28 cellular contexts compared by ENCODE assay signal in genomic region chr17:79370126-79370525, GRCh38.
"Had no signal": no experiment of that assay in that cellular context is flagged by ENCODE, and none has a peak within 500 bp of the region (broad histone marks: within the 10 kb centered on the region; RNA-seq: fewer than 3 reads in every experiment).

No MANE protein-coding gene starts in this region.

- H3K27ac Mint-ChIP-seq: dendritic cell treated with granulocyte-macrophage colony-stimulating factor and Interleukin-4, amounts not matched to agents 40 ng/mL and 50 ng/mL, for 4 days; endodermal cell; immature natural killer cell; stimulated activated effector memory CD8-positive, alpha-beta T cell treated with anti-CD3 and anti-CD28 coated beads, Interleukin-12 subunit alpha, Interleukin-12 subunit beta, amount 100 ng/mL, for 72 hours had no signal

- H3K4me3 Mint-ChIP-seq: central memory CD8-positive, alpha-beta T cell; dendritic cell treated with granulocyte-macrophage colony-stimulating factor and Interleukin-4, amounts not matched to agents 40 ng/mL and 50 ng/mL, for 4 days; endodermal cell; immature natural killer cell; naive thymus-derived CD8-positive, alpha-beta T cell; stimulated activated effector memory CD8-positive, alpha-beta T cell treated with anti-CD3 and anti-CD28 coated beads, Interleukin-12 subunit alpha, Interleukin-12 subunit beta, amount 100 ng/mL, for 72 hours had no signal

- H3K9me3 Mint-ChIP-seq: central memory CD8-positive, alpha-beta T cell; dendritic cell treated with granulocyte-macrophage colony-stimulating factor and Interleukin-4, amounts not matched to agents 40 ng/mL and 50 ng/mL, for 4 days; endodermal cell; immature natural killer cell; naive thymus-derived CD8-positive, alpha-beta T cell; stimulated activated effector memory CD8-positive, alpha-beta T cell treated with anti-CD3 and anti-CD28 coated beads, Interleukin-12 subunit alpha, Interleukin-12 subunit beta, amount 100 ng/mL, for 72 hours had no signal

- ATAC-seq: foreskin keratinocyte; gastroesophageal sphincter; left lobe of liver; naive thymus-derived CD8-positive, alpha-beta T cell; stimulated activated effector memory CD8-positive, alpha-beta T cell treated with anti-CD3 and anti-CD28 coated beads, Interleukin-12 subunit alpha, Interleukin-12 subunit beta, amount 100 ng/mL, for 72 hours had no signal

- H3K36me3 ChIP-seq: colonic mucosa, esophagus muscularis mucosa, gastroesophageal sphincter, neutrophil, prostate gland, right atrium auricular region, stomach, thyroid gland had no signal

- H3K36me3 Mint-ChIP-seq: immature natural killer cell; naive thymus-derived CD8-positive, alpha-beta T cell; stimulated activated effector memory CD8-positive, alpha-beta T cell treated with anti-CD3 and anti-CD28 coated beads, Interleukin-12 subunit alpha, Interleukin-12 subunit beta, amount 100 ng/mL, for 72 hours had no signal

- H3K4me3 ChIP-seq: colonic mucosa, esophagus muscularis mucosa, gastroesophageal sphincter, prostate gland, right atrium auricular region, sigmoid colon, stomach, thyroid gland had no signal

- H3K4me1 ChIP-seq: colonic mucosa, foreskin keratinocyte, gastroesophageal sphincter, prostate gland, right atrium auricular region, stomach, thyroid gland had no signal

- H3K27me3 ChIP-seq: colonic mucosa, right atrium auricular region, sigmoid colon, thyroid gland had no signal

- H3K27ac ChIP-seq: colonic mucosa, esophagus muscularis mucosa, foreskin keratinocyte, gastroesophageal sphincter, neutrophil, prostate gland, right atrium auricular region, sigmoid colon, stomach, thyroid gland had no signal

- DNase-seq: colonic mucosa; effector CD8-positive, alpha-beta T cell; endodermal cell; foreskin keratinocyte; hypothalamus; immature natural killer cell; islet precursor cell; kidney glomerular epithelial cell; mammary epithelial cell; mesendoderm; midbrain; sigmoid colon; stimulated activated CD4-positive, alpha-beta T cell treated with anti-CD3 and anti-CD28 coated beads, Interleukin-2, amount 100 ng/mL, for 24 hours; stimulated activated CD4-positive, alpha-beta T cell treated with anti-CD3 and anti-CD28 coated beads, Interleukin-4, amount 100 ng/mL, for 24 hours; stimulated activated naive CD4-positive, alpha-beta T cell treated with Interleukin-2 at 50 U/mL for 16 hours; stomach; thyroid gland; trophoblast cell had no signal

- H3K9me3 ChIP-seq: colonic mucosa, esophagus muscularis mucosa, gastroesophageal sphincter, neutrophil, prostate gland, right atrium auricular region, sigmoid colon, stomach, thyroid gland had no signal

- H3K4me1 Mint-ChIP-seq: central memory CD8-positive, alpha-beta T cell; immature natural killer cell; naive thymus-derived CD8-positive, alpha-beta T cell; stimulated activated effector memory CD8-positive, alpha-beta T cell treated with anti-CD3 and anti-CD28 coated beads, Interleukin-12 subunit alpha, Interleukin-12 subunit beta, amount 100 ng/mL, for 72 hours had no signal
